9 cellular contexts compared by ENCODE assay signal in the genomic region with DNA sequence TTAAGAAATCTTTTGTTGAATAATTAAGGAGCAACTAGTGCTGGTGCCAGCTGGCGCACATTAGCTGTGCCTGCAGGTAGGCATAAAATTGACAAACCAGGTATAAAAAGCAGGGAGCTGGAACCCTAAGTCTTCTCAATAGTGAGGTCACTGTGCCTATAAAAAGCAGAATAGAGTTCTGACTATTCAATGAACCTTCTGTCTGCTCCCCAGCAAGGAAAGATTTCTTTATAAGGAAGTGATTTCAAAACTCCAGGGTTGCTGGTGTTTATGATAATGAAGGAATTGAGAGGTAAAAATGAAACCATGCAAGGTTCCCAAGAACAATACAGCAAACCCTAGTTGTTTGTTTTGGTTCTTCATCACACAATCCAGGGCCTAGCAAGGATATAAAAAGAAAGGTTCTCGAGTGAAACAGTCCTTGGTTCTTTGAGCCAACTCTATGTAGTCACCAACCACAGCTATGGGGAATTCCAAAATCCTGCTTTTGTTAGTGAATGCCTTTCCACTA.
DNase-seq lines count a peak whose midpoint lies in the region; ATAC-seq and TF ChIP-seq lines count a peak whose summit lies in the region.
"Had no signal": no experiment of that assay in that cellular context is flagged by ENCODE, and none has a peak within 500 bp of the region (broad histone marks: within the 10 kb centered on the region; RNA-seq: fewer than 3 reads in every experiment).

No MANE protein-coding gene starts in this region.

- no peaks in the 10 kb centered on the region for H3K27me3 Mint-ChIP-seq in T-helper 2 cell treated with Interferon-gamma antibody and Interleukin-4, amounts not matched to agents 5 μg/mL and 100 μg/mL, for 36 hours (ENCODE audit: low read depth)

- no peak overlapping the region for H3K27ac Mint-ChIP-seq in T-helper 2 cell treated with Interferon-gamma antibody and Interleukin-4, amounts not matched to agents 5 μg/mL and 100 μg/mL, for 36 hours

- H3K4me1 Mint-ChIP-seq in T-helper 2 cell treated with Interferon-gamma antibody and Interleukin-4, amounts not matched to agents 5 μg/mL and 100 μg/mL, for 36 hours (ENCODE audit: low read depth) = peaks cover 11% of the 10 kb centered on the region

- H3K4me3 ChIP-seq in fibroblast of pulmonary artery (replicated peaks; ENCODE audit: low read depth, low read length) (peak overlapping the region; percentile 4), skeletal muscle cell (ENCODE audit: low read depth, low read length) (no peak overlapping the region)
- H3K4me3 ChIP-seq: HAP-1 had no signal

- peaks cover 13% of the 10 kb centered on the region for H3K36me3 Mint-ChIP-seq in T-helper 2 cell treated with Interferon-gamma antibody and Interleukin-4, amounts not matched to agents 5 μg/mL and 100 μg/mL, for 36 hours (ENCODE audit: low read depth)

- peak; percentile 77 for DNase-seq in GM04504 (ENCODE audit: low read depth)
- peak; percentile 85 for DNase-seq in RPMI7951 (ENCODE audit: low read depth)
- peak; percentile 96 for DNase-seq in fibroblast of pulmonary artery (ENCODE audit: low read depth)
- peak; percentile 94 for DNase-seq in skeletal muscle cell (ENCODE audit: low read depth)
- no peak for DNase-seq in NCI-H82 treated with DMSO at 0.1 percent for 48 hours (lab: John Stamatoyannopoulos, UW; ENCODE audit: unreplicated experiment)
- no peak for DNase-seq in SK-N-DZ (ENCODE audit: low spot score)
- DNase-seq in T-helper 2 cell treated with Interferon-gamma antibody and Interleukin-4, amounts not matched to agents 5 μg/mL and 100 μg/mL, for 36 hours (ENCODE audit: low spot score) = no peak

- H3K4me3 Mint-ChIP-seq in T-helper 2 cell treated with Interferon-gamma antibody and Interleukin-4, amounts not matched to agents 5 μg/mL and 100 μg/mL, for 36 hours = no peak overlapping the region

- no peak for TF ChIP-seq CTCF in fibroblast of pulmonary artery (IDR thresholded peaks at IDR 0.05; ENCODE audit: low read length, missing control alignments)

- no peak for ATAC-seq in GM19397 (IDR thresholded peaks at IDR 0.05; ENCODE audit: unreplicated experiment)

- H3K9me3 Mint-ChIP-seq in T-helper 2 cell treated with Interferon-gamma antibody and Interleukin-4, amounts not matched to agents 5 μg/mL and 100 μg/mL, for 36 hours = peaks cover 2% of the 10 kb centered on the region

Comparison
In these comparisons a context has a peak if more than half of its experiments do, and no peak if none do; other contexts are left out.
1. DNase-seq: peak in GM04504 (single experiment), RPMI7951 (single experiment), fibroblast of pulmonary artery (single experiment) and skeletal muscle cell (single experiment); none in NCI-H82 treated with DMSO at 0.1 percent for 48 hours (single experiment), SK-N-DZ (single experiment) and T-helper 2 cell treated with Interferon-gamma antibody and Interleukin-4, amounts not matched to agents 5 μg/mL and 100 μg/mL, for 36 hours (single experiment).